2 cellular contexts compared by ENCODE assay signal in the genomic region with DNA sequence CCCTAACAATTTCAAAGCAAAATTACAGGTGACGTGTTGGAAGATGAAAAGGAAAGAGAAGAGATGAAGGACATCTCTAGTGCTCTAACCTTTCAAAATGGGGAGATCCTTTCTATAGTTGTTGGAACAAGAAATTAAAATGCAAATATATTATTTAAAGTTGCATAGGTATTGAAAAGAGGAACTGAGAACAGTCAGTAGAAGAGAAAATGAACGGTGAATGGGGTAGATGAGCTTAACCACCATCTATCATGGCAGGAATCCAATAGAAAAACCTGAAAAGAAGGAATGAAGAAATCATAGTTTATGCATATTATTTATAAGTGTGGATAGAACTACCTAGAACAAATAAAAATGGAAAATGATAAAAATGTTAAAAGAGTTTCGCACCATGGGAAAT.
TF ChIP-seq lines count a peak whose summit lies in the region.

No MANE protein-coding gene starts in this region.

TF ChIP-seq in SK-N-SH treated with all-trans-retinoic acid at 6 μM for 48 hours, 23 proteins besides CTCF, POLR2A, EP300 and RAD21 (continued from another document):
- no peak for TF ChIP-seq POU6F1 (CRISPR knock-in tag; IDR thresholded peaks at IDR 0.05; ENCODE audit: borderline replicate concordance, low read depth)
- TF ChIP-seq BACH2 (CRISPR knock-in tag; IDR thresholded peaks at IDR 0.05; ENCODE audit: borderline replicate concordance), result no peak
- no peak for TF ChIP-seq RARB (CRISPR knock-in tag; IDR thresholded peaks at IDR 0.05)
- no peak for TF ChIP-seq ISL1 (CRISPR knock-in tag; IDR thresholded peaks at IDR 0.05)
- TF ChIP-seq, protein P1, sequence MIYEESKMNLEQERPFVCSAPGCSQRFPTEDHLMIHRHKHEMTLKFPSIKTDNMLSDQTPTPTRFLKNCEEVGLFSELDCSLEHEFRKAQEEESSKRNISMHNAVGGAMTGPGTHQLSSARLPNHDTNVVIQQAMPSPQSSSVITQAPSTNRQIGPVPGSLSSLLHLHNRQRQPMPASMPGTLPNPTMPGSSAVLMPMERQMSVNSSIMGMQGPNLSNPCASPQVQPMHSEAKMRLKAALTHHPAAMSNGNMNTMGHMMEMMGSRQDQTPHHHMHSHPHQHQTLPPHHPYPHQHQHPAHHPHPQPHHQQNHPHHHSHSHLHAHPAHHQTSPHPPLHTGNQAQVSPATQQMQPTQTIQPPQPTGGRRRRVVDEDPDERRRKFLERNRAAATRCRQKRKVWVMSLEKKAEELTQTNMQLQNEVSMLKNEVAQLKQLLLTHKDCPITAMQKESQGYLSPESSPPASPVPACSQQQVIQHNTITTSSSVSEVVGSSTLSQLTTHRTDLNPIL (CRISPR knock-in tag; IDR thresholded peaks at IDR 0.05; ENCODE audit: low read depth), result no peak

TF ChIP-seq in WTC11, 78 proteins besides CTCF, POLR2A, EP300 and RAD21 (continued from another document):
- TF ChIP-seq, protein P2, sequence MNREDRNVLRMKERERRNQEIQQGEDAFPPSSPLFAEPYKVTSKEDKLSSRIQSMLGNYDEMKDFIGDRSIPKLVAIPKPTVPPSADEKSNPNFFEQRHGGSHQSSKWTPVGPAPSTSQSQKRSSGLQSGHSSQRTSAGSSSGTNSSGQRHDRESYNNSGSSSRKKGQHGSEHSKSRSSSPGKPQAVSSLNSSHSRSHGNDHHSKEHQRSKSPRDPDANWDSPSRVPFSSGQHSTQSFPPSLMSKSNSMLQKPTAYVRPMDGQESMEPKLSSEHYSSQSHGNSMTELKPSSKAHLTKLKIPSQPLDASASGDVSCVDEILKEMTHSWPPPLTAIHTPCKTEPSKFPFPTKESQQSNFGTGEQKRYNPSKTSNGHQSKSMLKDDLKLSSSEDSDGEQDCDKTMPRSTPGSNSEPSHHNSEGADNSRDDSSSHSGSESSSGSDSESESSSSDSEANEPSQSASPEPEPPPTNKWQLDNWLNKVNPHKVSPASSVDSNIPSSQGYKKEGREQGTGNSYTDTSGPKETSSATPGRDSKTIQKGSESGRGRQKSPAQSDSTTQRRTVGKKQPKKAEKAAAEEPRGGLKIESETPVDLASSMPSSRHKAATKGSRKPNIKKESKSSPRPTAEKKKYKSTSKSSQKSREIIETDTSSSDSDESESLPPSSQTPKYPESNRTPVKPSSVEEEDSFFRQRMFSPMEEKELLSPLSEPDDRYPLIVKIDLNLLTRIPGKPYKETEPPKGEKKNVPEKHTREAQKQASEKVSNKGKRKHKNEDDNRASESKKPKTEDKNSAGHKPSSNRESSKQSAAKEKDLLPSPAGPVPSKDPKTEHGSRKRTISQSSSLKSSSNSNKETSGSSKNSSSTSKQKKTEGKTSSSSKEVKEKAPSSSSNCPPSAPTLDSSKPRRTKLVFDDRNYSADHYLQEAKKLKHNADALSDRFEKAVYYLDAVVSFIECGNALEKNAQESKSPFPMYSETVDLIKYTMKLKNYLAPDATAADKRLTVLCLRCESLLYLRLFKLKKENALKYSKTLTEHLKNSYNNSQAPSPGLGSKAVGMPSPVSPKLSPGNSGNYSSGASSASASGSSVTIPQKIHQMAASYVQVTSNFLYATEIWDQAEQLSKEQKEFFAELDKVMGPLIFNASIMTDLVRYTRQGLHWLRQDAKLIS (CRISPR knock-in tag; IDR thresholded peaks at IDR 0.05; ENCODE audit: borderline replicate concordance), result no peak
